8 cellular contexts compared by ENCODE assay signal in the genomic region with DNA sequence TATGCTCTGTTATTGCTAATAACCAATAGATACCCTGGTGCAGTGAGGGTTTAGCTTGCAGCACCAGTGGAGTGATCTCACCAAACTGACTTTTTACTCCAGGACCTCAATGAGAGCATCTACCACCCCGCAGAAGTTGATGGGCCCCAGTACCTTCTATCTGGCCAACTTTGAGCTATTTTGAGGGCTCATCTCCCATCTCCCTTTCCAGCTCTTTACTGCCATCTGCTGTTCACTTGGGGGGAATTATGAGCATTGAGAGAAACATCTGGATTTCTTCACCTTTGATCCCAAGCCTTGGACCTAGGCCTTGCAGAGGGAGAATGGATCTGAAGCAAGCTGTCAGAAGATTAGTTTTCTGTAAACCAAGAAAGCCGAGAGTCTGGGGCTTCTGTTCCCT.
DNase-seq lines count a peak whose midpoint lies in the region; ATAC-seq and TF ChIP-seq lines count a peak whose summit lies in the region.

No MANE protein-coding gene starts in this region.

- no peaks in the 10 kb centered on the region for H3K27me3 Mint-ChIP-seq in chondrocyte (ENCODE audit: low read depth)

- H3K9me3 Mint-ChIP-seq in chondrocyte (ENCODE audit: low read depth) = no peaks in the 10 kb centered on the region

- TF ChIP-seq CTCF in chondrocyte (IDR thresholded peaks at IDR 0.05) (peak; percentile 82), lower lobe of right lung (IDR thresholded peaks at IDR 0.05) (peak; percentile 51)

- H3K27ac Mint-ChIP-seq in chondrocyte (ENCODE audit: unreplicated experiment) = no peak overlapping the region

- H3K36me3 Mint-ChIP-seq in chondrocyte (ENCODE audit: low read depth) = peaks cover 2% of the 10 kb centered on the region

- no peaks in the 10 kb centered on the region for H3K27me3 ChIP-seq in lower lobe of right lung (ENCODE audit: low read depth)

- no peak overlapping the region for H3K4me3 ChIP-seq in lower lobe of right lung

- intact Hi-C loops in lower lobe of right lung (cut with DNase I) = no loop called here

- no peaks in the 10 kb centered on the region for H3K36me3 ChIP-seq in lower lobe of right lung

- in situ Hi-C loops in Caki2 (cut with HindIII; ENCODE audit: low pct_unique_long_range_greater_than_20kb, low sequenced_read_pairs) = no loop called here
- in situ Hi-C loops in SK-MEL-5 (cut with HindIII; ENCODE audit: low pct_unique_long_range_greater_than_20kb, low sequenced_read_pairs) = no loop called here

- H3K4me1 ChIP-seq in lower lobe of right lung = peaks cover 6% of the 10 kb centered on the region

- ATAC-seq in GM18873 (IDR thresholded peaks at IDR 0.05; ENCODE audit: low FRiP score, unreplicated experiment) = peak; percentile 61
- peak; percentile 66 to 78 for ATAC-seq in lower lobe of right lung
- ATAC-seq in GM19328 (IDR thresholded peaks at IDR 0.05; ENCODE audit: unreplicated experiment) = no peak

- no peaks in the 10 kb centered on the region for H3K9me3 ChIP-seq in lower lobe of right lung

- DNase-seq in Caki2 (ENCODE audit: low read depth) (peak; percentile 35), HS-5 (ENCODE audit: low read depth) (peak; percentile 24), SK-MEL-5 (ENCODE audit: low read depth, low spot score) (peak; percentile 67), chondrocyte (ENCODE audit: low spot score) (no peak), lower lobe of right lung (no peak), mesenteric fat pad (ENCODE audit: low spot score) (no peak)

- H3K4me1 Mint-ChIP-seq in chondrocyte (ENCODE audit: low read depth) = no peaks in the 10 kb centered on the region

- no peak overlapping the region for H3K4me3 Mint-ChIP-seq in chondrocyte (ENCODE audit: unreplicated experiment)

- no peak overlapping the region for H3K27ac ChIP-seq in lower lobe of right lung

Comparison
In these comparisons a context has a peak if more than half of its experiments do, and no peak if none do; other contexts are left out.
1. DNase-seq: peak in Caki2 (single experiment), HS-5 (single experiment) and SK-MEL-5 (single experiment); none in chondrocyte (single experiment), lower lobe of right lung (single experiment) and mesenteric fat pad (single experiment).